23 cellular contexts compared by ENCODE assay signal in the genomic region with DNA sequence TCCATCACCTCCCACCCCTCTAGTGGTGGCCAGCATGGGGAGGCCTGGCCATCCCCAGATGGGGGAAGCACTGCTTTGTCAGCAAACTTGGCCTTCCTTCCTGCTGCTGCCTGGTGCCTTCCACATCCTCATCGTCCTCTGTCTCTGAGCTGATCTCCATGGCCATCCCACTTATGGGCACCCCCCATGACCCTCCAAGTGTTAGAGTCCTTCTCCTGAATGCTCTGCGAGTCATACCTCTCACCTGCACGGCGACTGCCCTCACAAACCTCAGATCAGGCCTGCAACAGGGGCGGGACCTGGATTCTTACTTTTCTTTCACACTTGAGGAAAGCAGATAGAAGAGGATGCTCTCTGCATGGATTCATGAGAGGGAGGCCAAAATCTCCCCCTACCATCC. TPM values are rescaled to one million over a fixed set of nuclear protein-coding genes. Genes with fewer than 3 reads are reported as not detected.
"Had no signal": no experiment of that assay in that cellular context is flagged by ENCODE, and none has a peak within 500 bp of the region (broad histone marks: within the 10 kb centered on the region; RNA-seq: fewer than 3 reads in every experiment).

No MANE protein-coding gene starts in this region.

- H3K36me3 Mint-ChIP-seq: stimulated activated effector memory CD8-positive, alpha-beta T cell treated with anti-CD3 and anti-CD28 coated beads, Interleukin-12 subunit alpha, Interleukin-12 subunit beta, amount 100 ng/mL, for 72 hours had no signal

- H3K4me1 ChIP-seq: ascending aorta, colonic mucosa, foreskin keratinocyte, left lung, psoas muscle, thyroid gland had no signal

- H3K27me3 Mint-ChIP-seq: central memory CD8-positive, alpha-beta T cell had no signal

- H3K27ac Mint-ChIP-seq: endodermal cell; stimulated activated effector memory CD8-positive, alpha-beta T cell treated with anti-CD3 and anti-CD28 coated beads, Interleukin-12 subunit alpha, Interleukin-12 subunit beta, amount 100 ng/mL, for 72 hours; T-helper 1 cell treated with Interleukin-12 subunit alpha and Interleukin-12 subunit beta and Interleukin-4 antibody, amounts not matched to agents 30 μg/mL and 1 μg/mL, for 36 hours had no signal

- H3K4me1 Mint-ChIP-seq: central memory CD8-positive, alpha-beta T cell; stimulated activated effector memory CD8-positive, alpha-beta T cell treated with anti-CD3 and anti-CD28 coated beads, Interleukin-12 subunit alpha, Interleukin-12 subunit beta, amount 100 ng/mL, for 72 hours had no signal

- ATAC-seq: activated T-cell treated with anti-CD3 and anti-CD28 coated beads, Interleukin-2, amount 50 U/mL, for 4 hours; foreskin keratinocyte; left lung; psoas muscle; right cardiac atrium; stimulated activated effector memory CD8-positive, alpha-beta T cell treated with anti-CD3 and anti-CD28 coated beads, Interleukin-12 subunit alpha, Interleukin-12 subunit beta, amount 100 ng/mL, for 72 hours had no signal

- H3K27ac ChIP-seq: ascending aorta, colonic mucosa, epithelial cell of prostate, foreskin keratinocyte, left lung, psoas muscle, thyroid gland had no signal

- H3K9me3 Mint-ChIP-seq: activated T-cell treated with anti-CD3 and anti-CD28 coated beads, Interleukin-2, amount 50 U/mL, for 4 hours; central memory CD8-positive, alpha-beta T cell; endodermal cell; stimulated activated effector memory CD8-positive, alpha-beta T cell treated with anti-CD3 and anti-CD28 coated beads, Interleukin-12 subunit alpha, Interleukin-12 subunit beta, amount 100 ng/mL, for 72 hours; T-helper 1 cell treated with Interleukin-12 subunit alpha and Interleukin-12 subunit beta and Interleukin-4 antibody, amounts not matched to agents 30 μg/mL and 1 μg/mL, for 36 hours had no signal

- H3K4me3 ChIP-seq: ascending aorta, colonic mucosa, left lung, psoas muscle, skin epidermis, thyroid gland had no signal

- H3K9me3 ChIP-seq: ascending aorta, colonic mucosa, left lung, psoas muscle, thyroid gland had no signal

- H3K27me3 ChIP-seq: ascending aorta, colonic mucosa, left lung, thyroid gland had no signal

- H3K4me3 Mint-ChIP-seq: activated T-cell treated with anti-CD3 and anti-CD28 coated beads, Interleukin-2, amount 50 U/mL, for 4 hours; central memory CD8-positive, alpha-beta T cell; endodermal cell; stimulated activated effector memory CD8-positive, alpha-beta T cell treated with anti-CD3 and anti-CD28 coated beads, Interleukin-12 subunit alpha, Interleukin-12 subunit beta, amount 100 ng/mL, for 72 hours; T-helper 1 cell treated with Interleukin-12 subunit alpha and Interleukin-12 subunit beta and Interleukin-4 antibody, amounts not matched to agents 30 μg/mL and 1 μg/mL, for 36 hours had no signal

- DNase-seq: activated CD4-positive, alpha-beta T cell treated with anti-CD3 and anti-CD28 coated beads, Interleukin-2, amount 50 U/mL, for 1 hour; activated CD4-positive, CD25-positive, alpha-beta regulatory T cell treated with anti-CD3 and anti-CD28 coated beads, Interleukin-2, amount 50 U/mL, for 72 hours; activated CD8-positive, alpha-beta memory T cell treated with anti-CD3 and anti-CD28 coated beads, Interleukin-2, amount 50 U/mL, for 4 hours; activated naive CD4-positive, alpha-beta T cell treated with anti-CD3 and anti-CD28 coated beads, Interleukin-2, amount 50 U/mL, for 16 hours; activated T-cell treated with anti-CD3 and anti-CD28 coated beads, Interleukin-2, amount 50 U/mL, for 4 hours; colonic mucosa; endodermal cell; foreskin keratinocyte; glutamatergic neuron; kidney; left lung; psoas muscle; right cardiac atrium; thyroid gland had no signal

- H3K36me3 ChIP-seq: ascending aorta, colonic mucosa, left lung, thyroid gland had no signal

RNA-seq across cellular contexts. Expression of gene POU2AF1, which starts 24.0 kb away (rescaled TPM):
- total RNA-seq: foreskin keratinocyte, lung microvascular endothelial cell, myocyte, osteoblast had no signal

RNA-seq across cellular contexts. Expression of gene POU2AF3, which starts 56.8 kb away (rescaled TPM):
- total RNA-seq: activated T-cell treated with anti-CD3 and anti-CD28 coated beads, Interleukin-2, amount 50 U/mL, for 4 hours; ascending aorta; foreskin keratinocyte; lung microvascular endothelial cell; myocyte had no signal
